In genomic region chr1:184821658-184822057, GRCh38 we compare ENCODE assay signal across 19 cellular contexts.
A peak's percentile ranks its signal among the peaks of the same experiment; 100 is the strongest.
DNase-seq lines count a peak whose midpoint lies in the region; ATAC-seq and TF ChIP-seq lines count a peak whose summit lies in the region.
"Had no signal": no experiment of that assay in that cellular context is flagged by ENCODE, and none has a peak within 500 bp of the region (broad histone marks: within the 10 kb centered on the region; RNA-seq: fewer than 3 reads in every experiment).

No MANE protein-coding gene starts in this region.

- peaks cover 0 to 1% of the 10 kb centered on the region in 2 donors for H3K9me3 Mint-ChIP-seq in effector memory CD8-positive, alpha-beta T cell
- H3K9me3 Mint-ChIP-seq in nephron progenitor cell, result peaks cover 4% of the 10 kb centered on the region
- H3K9me3 Mint-ChIP-seq in activated CD4-positive, alpha-beta T cell treated with anti-CD3 and anti-CD28 coated beads, Interleukin-2, amount 10 ng/mL, durations not matched to agents 7 days and 5 days, result peaks cover 5% of the 10 kb centered on the region

- H3K36me3 Mint-ChIP-seq in T-helper 17 cell (ENCODE audit: low read depth), result peaks cover 17% of the 10 kb centered on the region
- H3K36me3 Mint-ChIP-seq in effector memory CD8-positive, alpha-beta T cell (ENCODE audit: insufficient read depth), result peaks cover 35% of the 10 kb centered on the region
- H3K36me3 Mint-ChIP-seq in nephron progenitor cell (ENCODE audit: low read depth), result peaks cover 12% of the 10 kb centered on the region
- peaks cover 76% of the 10 kb centered on the region for H3K36me3 Mint-ChIP-seq in activated CD4-positive, alpha-beta T cell treated with anti-CD3 and anti-CD28 coated beads, Interleukin-2, amount 10 ng/mL, durations not matched to agents 7 days and 5 days (ENCODE audit: low read depth)

- H3K27me3 ChIP-seq in gastrocnemius medialis, result no peaks in the 10 kb centered on the region
- H3K27me3 ChIP-seq: BE2C, SJCRH30 had no signal

- H3K4me3 Mint-ChIP-seq in T-helper 17 cell (no peak overlapping the region), nephron progenitor cell (no peak overlapping the region)
- H3K4me3 Mint-ChIP-seq in effector memory CD8-positive, alpha-beta T cell, result no peak overlapping the region
- no peak overlapping the region for H3K4me3 Mint-ChIP-seq in activated CD4-positive, alpha-beta T cell treated with anti-CD3 and anti-CD28 coated beads, Interleukin-2, amount 10 ng/mL, durations not matched to agents 7 days and 5 days
- H3K4me3 Mint-ChIP-seq: IgD-negative memory B cell had no signal

- intact Hi-C loops in gastrocnemius medialis (cut with DNase I; ENCODE audit: low total_unique reads), result no loop called here

- peak overlapping the region; percentile 71 for H3K27ac Mint-ChIP-seq in T-helper 17 cell
- H3K27ac Mint-ChIP-seq in effector memory CD8-positive, alpha-beta T cell, result peak overlapping the region; percentile 51 to 72
- H3K27ac Mint-ChIP-seq in nephron progenitor cell, result peak overlapping the region; percentile 31
- H3K27ac Mint-ChIP-seq in activated CD4-positive, alpha-beta T cell treated with anti-CD3 and anti-CD28 coated beads, Interleukin-2, amount 10 ng/mL, durations not matched to agents 7 days and 5 days, result no peak overlapping the region
- H3K27ac Mint-ChIP-seq: IgD-negative memory B cell had no signal

- in situ Hi-C loops in gastrocnemius medialis (cut with MboI; ENCODE audit: low sequenced_read_pairs in 4 of 4), result no loop called here

- H3K27me3 Mint-ChIP-seq in T-helper 17 cell (no peaks in the 10 kb centered on the region), nephron progenitor cell (ENCODE audit: low read depth, poor library complexity) (peaks cover 3% of the 10 kb centered on the region)
- no peaks in the 10 kb centered on the region for H3K27me3 Mint-ChIP-seq in effector memory CD8-positive, alpha-beta T cell
- H3K27me3 Mint-ChIP-seq in activated CD4-positive, alpha-beta T cell treated with anti-CD3 and anti-CD28 coated beads, Interleukin-2, amount 10 ng/mL, durations not matched to agents 7 days and 5 days, result no peaks in the 10 kb centered on the region
- H3K27me3 Mint-ChIP-seq: IgD-negative memory B cell had no signal

- CTCF ChIA-PET in activated CD4-positive, alpha-beta T cell treated with anti-CD3 and anti-CD28 coated beads, Interleukin-2, amount 10 ng/mL, durations not matched to agents 7 days and 5 days (lab: Charles Lee), result interaction anchor here (0.8 to 1.4 kb wide), 2 partner anchors 11 to 21 kb away, joined by 3 read pairs; no protein-coding TSS in a partner anchor

- peak overlapping the region; percentile 73 to 82 (median 81) for H3K27ac ChIP-seq in gastrocnemius medialis
- H3K27ac ChIP-seq: SJCRH30 had no signal

- H3K9me3 ChIP-seq in T-helper 17 cell (ENCODE audit: control insufficient read depth, low read length, poor library complexity, severe bottlenecking), result no peaks in the 10 kb centered on the region
- no peaks in the 10 kb centered on the region for H3K9me3 ChIP-seq in gastrocnemius medialis
- H3K9me3 ChIP-seq: BE2C, SJCRH30 had no signal

- DNase-seq in T-helper 17 cell, result no peak
- no peak for DNase-seq in effector memory CD8-positive, alpha-beta T cell
- no peak for DNase-seq in nephron progenitor cell
- DNase-seq in gastrocnemius medialis, result no peak
- no peak for DNase-seq in activated CD4-positive, alpha-beta T cell treated with anti-CD3 and anti-CD28 coated beads, Interleukin-2, amount 10 ng/mL, durations not matched to agents 7 days and 5 days
- no peak for DNase-seq in T1000 (lab: John Stamatoyannopoulos, UW)
- DNase-seq: BE2C; DMS53; GDM1; MV-4-11; NCI-H1694; NCI-H510A; NCI-H774; NK-92 treated with Interleukin-12 subunit alpha and Interleukin-12 subunit beta, amount 100 ng/mL, for 24 hours had no signal

- no peak for ATAC-seq in T-helper 17 cell
- ATAC-seq in effector memory CD8-positive, alpha-beta T cell (replicated peaks), result no peak
- ATAC-seq in gastrocnemius medialis, result no peak
- ATAC-seq in HG02973 (IDR thresholded peaks at IDR 0.05; ENCODE audit: unreplicated experiment), result no peak
- ATAC-seq: HCT116, Panc1 had no signal

- peaks cover 50 to 55% of the 10 kb centered on the region in 2 donors for H3K4me1 ChIP-seq in gastrocnemius medialis
- H3K4me1 ChIP-seq: BE2C had no signal

- no peaks in the 10 kb centered on the region for H3K36me3 ChIP-seq in gastrocnemius medialis
- H3K36me3 ChIP-seq: BE2C, SJCRH30 had no signal

- POLR2A ChIA-PET in activated CD4-positive, alpha-beta T cell treated with anti-CD3 and anti-CD28 coated beads, Interleukin-2, amount 10 ng/mL, durations not matched to agents 7 days and 5 days (lab: Charles Lee), result no interaction called here

- H3K4me3 ChIP-seq in gastrocnemius medialis, result no peak overlapping the region
- H3K4me3 ChIP-seq: SJCRH30 had no signal

- peaks cover 9% of the 10 kb centered on the region for H3K4me1 Mint-ChIP-seq in T-helper 17 cell
- H3K4me1 Mint-ChIP-seq in effector memory CD8-positive, alpha-beta T cell (ENCODE audit: low read depth in 2 of 2), result peaks cover 4 to 6% of the 10 kb centered on the region in 2 donors
- H3K4me1 Mint-ChIP-seq in nephron progenitor cell, result peaks cover 63% of the 10 kb centered on the region
- H3K4me1 Mint-ChIP-seq in activated CD4-positive, alpha-beta T cell treated with anti-CD3 and anti-CD28 coated beads, Interleukin-2, amount 10 ng/mL, durations not matched to agents 7 days and 5 days, result peaks cover 1% of the 10 kb centered on the region

- no peak for TF ChIP-seq CTCF in nephron progenitor cell (IDR thresholded peaks at IDR 0.05)
- no peak for TF ChIP-seq CTCF in gastrocnemius medialis (IDR thresholded peaks at IDR 0.05 in 4 of 5, conservative IDR thresholded peaks at IDR 0.05 in 1 of 5)

- no peak for TF ChIP-seq POLR2A in gastrocnemius medialis (IDR thresholded peaks at IDR 0.05)
